Comparison of ENCODE assay signal across 21 cellular contexts in the genomic region with DNA sequence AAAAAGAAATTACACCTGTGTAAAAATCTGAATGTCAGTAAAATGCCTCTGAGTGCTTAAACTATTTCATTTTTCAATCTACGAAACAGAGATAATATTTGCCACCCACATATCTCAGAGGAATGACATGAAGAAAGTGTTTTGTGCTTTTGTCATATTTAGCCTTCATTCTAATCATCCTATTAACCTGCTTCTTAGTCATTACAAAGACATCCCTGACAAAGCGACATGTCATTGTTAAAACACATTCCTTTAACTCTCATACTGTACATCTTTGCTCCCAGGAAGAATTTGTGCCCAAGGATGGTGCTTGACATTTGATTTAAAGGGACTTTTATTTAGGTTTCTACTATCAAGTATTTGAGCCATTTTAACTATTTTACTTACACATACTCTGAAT.
"Had no signal": no experiment of that assay in that cellular context is flagged by ENCODE, and none has a peak within 500 bp of the region (broad histone marks: within the 10 kb centered on the region; RNA-seq: fewer than 3 reads in every experiment).

No MANE protein-coding gene starts in this region.

- H3K4me1 ChIP-seq: gastrocnemius medialis, heart right ventricle, tibial nerve, uterus had no signal

- DNase-seq: activated B cell treated with CpG ODN at 0.5 μM for 24 hours; activated CD4-positive, alpha-beta memory T cell treated with anti-CD3 and anti-CD28 coated beads, Interleukin-2, amount 10 ng/mL, durations not matched to agents 7 days and 5 days; activated CD4-positive, alpha-beta T cell treated with anti-CD3 and anti-CD28 coated beads for 48 hours; activated CD8-positive, alpha-beta memory T cell treated with anti-CD3 and anti-CD28 coated beads, Interleukin-2, amount 10 ng/mL, durations not matched to agents 7 days and 5 days; activated naive CD4-positive, alpha-beta T cell treated with Interleukin-2 at 50 U/mL for 16 hours; anterior cingulate cortex; brain microvascular endothelial cell; erythroblast; gastrocnemius medialis; heart right ventricle; left cardiac atrium; mesenchymal stem cell; naive thymus-derived CD4-positive, alpha-beta T cell; posterior cingulate gyrus; retina; stimulated activated CD4-positive, alpha-beta T cell treated with anti-CD3 and anti-CD28 coated beads, Interleukin-2, amount 100 ng/mL, for 48 hours; uterus had no signal

- H3K27ac ChIP-seq: brain microvascular endothelial cell, coronary artery, gastrocnemius medialis, heart right ventricle, neutrophil, tibial nerve, uterus had no signal

- H3K4me3 Mint-ChIP-seq: activated B cell treated with CpG ODN at 0.5 μM for 24 hours; activated CD4-positive, alpha-beta memory T cell treated with anti-CD3 and anti-CD28 coated beads, Interleukin-2, amount 10 ng/mL, durations not matched to agents 7 days and 5 days; activated CD8-positive, alpha-beta memory T cell treated with anti-CD3 and anti-CD28 coated beads, Interleukin-2, amount 10 ng/mL, durations not matched to agents 7 days and 5 days; naive thymus-derived CD4-positive, alpha-beta T cell; stimulated activated naive CD8-positive, alpha-beta T cell treated with anti-CD3 and anti-CD28 coated beads, Interleukin-15, Interleukin-2, amounts not matched to agents 100 ng/mL and 50 ng/mL, for 24 hours had no signal

- H3K4me1 Mint-ChIP-seq: activated B cell treated with CpG ODN at 0.5 μM for 24 hours; activated CD4-positive, alpha-beta memory T cell treated with anti-CD3 and anti-CD28 coated beads, Interleukin-2, amount 10 ng/mL, durations not matched to agents 7 days and 5 days; activated CD8-positive, alpha-beta memory T cell treated with anti-CD3 and anti-CD28 coated beads, Interleukin-2, amount 10 ng/mL, durations not matched to agents 7 days and 5 days; naive thymus-derived CD4-positive, alpha-beta T cell had no signal

- H3K36me3 Mint-ChIP-seq: activated CD8-positive, alpha-beta memory T cell treated with anti-CD3 and anti-CD28 coated beads, Interleukin-2, amount 10 ng/mL, durations not matched to agents 7 days and 5 days; naive thymus-derived CD4-positive, alpha-beta T cell had no signal

- H3K36me3 ChIP-seq: brain microvascular endothelial cell, gastrocnemius medialis, heart right ventricle, neutrophil, tibial nerve, uterus had no signal

- H3K4me3 ChIP-seq: coronary artery, gastrocnemius medialis, heart right ventricle, tibial nerve, uterus had no signal

- H3K9me3 ChIP-seq: gastrocnemius medialis, neutrophil, uterus had no signal

- H3K27ac Mint-ChIP-seq: activated B cell treated with CpG ODN at 0.5 μM for 24 hours; activated CD4-positive, alpha-beta memory T cell treated with anti-CD3 and anti-CD28 coated beads, Interleukin-2, amount 10 ng/mL, durations not matched to agents 7 days and 5 days; activated CD8-positive, alpha-beta memory T cell treated with anti-CD3 and anti-CD28 coated beads, Interleukin-2, amount 10 ng/mL, durations not matched to agents 7 days and 5 days; naive thymus-derived CD4-positive, alpha-beta T cell; stimulated activated naive CD8-positive, alpha-beta T cell treated with anti-CD3 and anti-CD28 coated beads, Interleukin-15, Interleukin-2, amounts not matched to agents 100 ng/mL and 50 ng/mL, for 24 hours had no signal

- H3K27me3 Mint-ChIP-seq: activated B cell treated with CpG ODN at 0.5 μM for 24 hours; activated CD4-positive, alpha-beta memory T cell treated with anti-CD3 and anti-CD28 coated beads, Interleukin-2, amount 10 ng/mL, durations not matched to agents 7 days and 5 days; activated CD8-positive, alpha-beta memory T cell treated with anti-CD3 and anti-CD28 coated beads, Interleukin-2, amount 10 ng/mL, durations not matched to agents 7 days and 5 days; naive thymus-derived CD4-positive, alpha-beta T cell; stimulated activated naive CD8-positive, alpha-beta T cell treated with anti-CD3 and anti-CD28 coated beads, Interleukin-15, Interleukin-2, amounts not matched to agents 100 ng/mL and 50 ng/mL, for 24 hours had no signal

- H3K27me3 ChIP-seq: brain microvascular endothelial cell, gastrocnemius medialis, heart right ventricle, neutrophil, tibial nerve, uterus had no signal

- H3K9me3 Mint-ChIP-seq: activated B cell treated with CpG ODN at 0.5 μM for 24 hours had no signal

- ATAC-seq: activated CD8-positive, alpha-beta memory T cell treated with anti-CD3 and anti-CD28 coated beads, Interleukin-2, amount 10 ng/mL, durations not matched to agents 7 days and 5 days; gastrocnemius medialis; heart right ventricle; left cardiac atrium; naive thymus-derived CD4-positive, alpha-beta T cell had no signal
